In genomic region chr22:47012589-47013365, GRCh38 we compare ENCODE assay signal across 14 cellular contexts.
A peak's percentile ranks its signal among the peaks of the same experiment; 100 is the strongest.
DNase-seq lines count a peak whose midpoint lies in the region; ATAC-seq, FAIRE-seq and TF ChIP-seq lines count a peak whose summit lies in the region.
"Had no signal": no experiment of that assay in that cellular context is flagged by ENCODE, and none has a peak within 500 bp of the region (broad histone marks: within the 10 kb centered on the region; RNA-seq: fewer than 3 reads in every experiment).

No MANE protein-coding gene starts in this region.

- 92 to 94% methylated on average over 20 of the region's 20 CpGs for WGBS in pancreas, 2 donors

- H3K27me3 ChIP-seq in neural progenitor cell (no peaks in the 10 kb centered on the region), pancreas (no peaks in the 10 kb centered on the region)

- H2AFZ ChIP-seq in neural progenitor cell (replicated peaks), result no peak overlapping the region

- H3K4me3 ChIP-seq in HFF-Myc (replicated peaks; ENCODE audit: low read depth, low read length) (no peak overlapping the region), choroid plexus epithelial cell (ENCODE audit: low read depth, low read length) (no peak overlapping the region), neural progenitor cell (no peak overlapping the region), pancreas (no peak overlapping the region)

- no peaks in the 10 kb centered on the region for H4K20me1 ChIP-seq in neural progenitor cell (ENCODE audit: low read depth)

- no peak for ATAC-seq in GM18909 (IDR thresholded peaks at IDR 0.05; ENCODE audit: poor library complexity, unreplicated experiment)
- ATAC-seq in pancreas, result no peak
- ATAC-seq in HG02759 (IDR thresholded peaks at IDR 0.05; ENCODE audit: unreplicated experiment), result no peak
- ATAC-seq: stimulated activated memory B cell treated with anti-CD40 and anti-IgM and Interleukin-4, amounts not matched to agents 10 μg/mL and 1 μg/mL and 100 μg/mL, for 72 hours had no signal

- H3K4me1 Mint-ChIP-seq in CD14-positive monocyte (no peaks in the 10 kb centered on the region), neural progenitor cell (peaks cover 12% of the 10 kb centered on the region)

- H3K79me2 ChIP-seq in neural progenitor cell (ENCODE audit: low read depth), result no peaks in the 10 kb centered on the region

- peak overlapping the region in 4 of 7 donors; percentile 0 to 67 (median 16) for H3K27ac Mint-ChIP-seq in CD14-positive monocyte
- H3K27ac Mint-ChIP-seq in neural progenitor cell, result peak overlapping the region; percentile 12
- H3K27ac Mint-ChIP-seq: dendritic cell treated with granulocyte-macrophage colony-stimulating factor and Interleukin-4, amounts not matched to agents 40 ng/mL and 50 ng/mL, for 4 days; stimulated activated memory B cell treated with anti-CD40 and anti-IgM and Interleukin-4, amounts not matched to agents 10 μg/mL and 1 μg/mL and 100 μg/mL, for 72 hours had no signal

- H3K9ac ChIP-seq in neural progenitor cell, result no peak overlapping the region

- H3K9me3 ChIP-seq in neural progenitor cell (ENCODE audit: low read depth) (no peaks in the 10 kb centered on the region), pancreas (no peaks in the 10 kb centered on the region)

- H3K27ac ChIP-seq in neural progenitor cell, result no peak overlapping the region
- no peak overlapping the region for H3K27ac ChIP-seq in pancreas
- H3K27ac ChIP-seq: RWPE1 had no signal

- TF ChIP-seq CTCF in CD14-positive monocyte (IDR thresholded peaks at IDR 0.05) (no peak), HFF-Myc (IDR thresholded peaks at IDR 0.05; ENCODE audit: low read depth, low read length, missing control alignments) (peak; percentile 25), choroid plexus epithelial cell (conservative IDR thresholded peaks at IDR 0.05; ENCODE audit: low read depth, low read length) (peak; percentile 43), neural progenitor cell (IDR thresholded peaks at IDR 0.05) (peak; percentile 36), pancreas (IDR thresholded peaks at IDR 0.05) (no peak)

- H3K4me3 Mint-ChIP-seq in CD14-positive monocyte, result no peak overlapping the region
- no peak overlapping the region for H3K4me3 Mint-ChIP-seq in neural progenitor cell
- H3K4me3 Mint-ChIP-seq: dendritic cell treated with granulocyte-macrophage colony-stimulating factor and Interleukin-4, amounts not matched to agents 40 ng/mL and 50 ng/mL, for 4 days; stimulated activated memory B cell treated with anti-CD40 and anti-IgM and Interleukin-4, amounts not matched to agents 10 μg/mL and 1 μg/mL and 100 μg/mL, for 72 hours had no signal

- H3K27me3 Mint-ChIP-seq in CD14-positive monocyte (ENCODE audit: low read depth in 3 of 3) (peaks cover 0 to 2% (median 0%) of the 10 kb centered on the region in 3 donors), neural progenitor cell (ENCODE audit: insufficient read depth, low read depth) (peaks cover 2% of the 10 kb centered on the region)
- H3K27me3 Mint-ChIP-seq: dendritic cell treated with granulocyte-macrophage colony-stimulating factor and Interleukin-4, amounts not matched to agents 40 ng/mL and 50 ng/mL, for 4 days; stimulated activated memory B cell treated with anti-CD40 and anti-IgM and Interleukin-4, amounts not matched to agents 10 μg/mL and 1 μg/mL and 100 μg/mL, for 72 hours had no signal

- DNase-seq in CD14-positive monocyte (ENCODE audit: low spot score), result no peak
- DNase-seq in HFF-Myc (ENCODE audit: extremely low read depth, low read depth), result no peak
- DNase-seq in choroid plexus epithelial cell (ENCODE audit: low read depth), result peak; percentile 74
- no peak for DNase-seq in neural progenitor cell (ENCODE audit: low spot score)
- DNase-seq in pancreas, result no peak
- DNase-seq: activated CD4-positive, CD25-positive, alpha-beta regulatory T cell; activated gamma-delta T cell; NCI-H1930; stimulated activated CD4-positive, alpha-beta T cell treated with anti-CD3 and anti-CD28 coated beads, Interleukin-12 subunit alpha, Interleukin-12 subunit beta, amount 100 ng/mL, for 4 hours had no signal

- FAIRE-seq in pancreas (lab: Jason Lieb, UNC), result no peak

- H3K36me3 Mint-ChIP-seq in CD14-positive monocyte (peaks cover 30 to 56% of the 10 kb centered on the region in 2 donors), neural progenitor cell (no peaks in the 10 kb centered on the region)

- H3K4me2 ChIP-seq in neural progenitor cell, result no peak overlapping the region

- H3K4me1 ChIP-seq in neural progenitor cell (no peaks in the 10 kb centered on the region), pancreas (no peaks in the 10 kb centered on the region)

- H3K9me3 Mint-ChIP-seq in CD14-positive monocyte (peaks cover 0 to 11% (median 3%) of the 10 kb centered on the region in 7 donors), neural progenitor cell (no peaks in the 10 kb centered on the region)
- H3K9me3 Mint-ChIP-seq: dendritic cell treated with granulocyte-macrophage colony-stimulating factor and Interleukin-4, amounts not matched to agents 40 ng/mL and 50 ng/mL, for 4 days; stimulated activated memory B cell treated with anti-CD40 and anti-IgM and Interleukin-4, amounts not matched to agents 10 μg/mL and 1 μg/mL and 100 μg/mL, for 72 hours had no signal

- no peaks in the 10 kb centered on the region for H3K36me3 ChIP-seq in neural progenitor cell
- H3K36me3 ChIP-seq in pancreas, result no peaks in the 10 kb centered on the region

- intact Hi-C loops in CD14-positive monocyte (cut with micrococcal nuclease), result no loop called here
- intact Hi-C loops in pancreas (cut with DNase I), result no loop called here

- H3F3A ChIP-seq in neural progenitor cell (ENCODE audit: low read depth), result no peaks in the 10 kb centered on the region

Comparison
In these comparisons a context has a peak if more than half of its experiments do, and no peak if none do; other contexts are left out.
1. CTCF ChIP-seq: peak in HFF-Myc (single experiment), choroid plexus epithelial cell (single experiment) and neural progenitor cell (single experiment); none in CD14-positive monocyte (single experiment) and pancreas (0 of 4).